In the genomic region with DNA sequence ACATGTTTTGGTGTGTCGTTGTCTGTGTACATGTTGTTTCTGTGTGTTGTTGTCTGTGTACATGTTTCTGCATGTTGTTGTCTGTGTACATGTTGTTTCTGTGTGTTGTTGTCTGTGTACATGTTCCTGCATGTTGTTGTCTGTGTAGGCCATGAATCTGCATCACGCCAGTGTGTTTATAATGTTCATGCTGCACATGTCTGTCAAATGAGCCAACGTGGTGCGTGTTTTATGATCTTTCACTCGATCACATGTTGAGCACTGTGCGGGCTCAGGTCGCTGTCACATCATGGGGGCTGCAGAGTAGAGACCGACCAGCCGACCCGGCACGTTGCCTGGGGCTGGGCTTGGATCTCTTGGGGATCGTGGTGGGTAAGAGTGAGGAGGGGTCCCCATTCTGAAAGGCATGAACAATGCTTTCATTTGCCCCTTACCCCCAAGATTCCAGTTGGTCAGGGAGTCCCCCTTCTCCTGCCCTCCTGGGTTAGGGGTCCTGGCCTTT, we compare ENCODE assay signal across 24 cellular contexts. TPM values are rescaled to one million over a fixed set of nuclear protein-coding genes. Genes with fewer than 3 reads are reported as not detected.
DNase-seq lines count a peak whose midpoint lies in the region; ATAC-seq and TF ChIP-seq lines count a peak whose summit lies in the region.
"Had no signal": no experiment of that assay in that cellular context is flagged by ENCODE, and none has a peak within 500 bp of the region (broad histone marks: within the 10 kb centered on the region; RNA-seq: fewer than 3 reads in every experiment).

No MANE protein-coding gene starts in this region.

- no peaks in the 10 kb centered on the region for H3K27me3 ChIP-seq in BLaER1
- H3K27me3 ChIP-seq: SJSA1 had no signal

- H3K4me3 Mint-ChIP-seq in activated CD4-positive, alpha-beta T cell treated with anti-CD3 and anti-CD28 coated beads, Interleukin-2, amount 10 ng/mL, durations not matched to agents 7 days and 5 days, result no peak overlapping the region
- H3K4me3 Mint-ChIP-seq in activated naive CD8-positive, alpha-beta T cell treated with anti-CD3 and anti-CD28 coated beads for 36 hours, result no peak overlapping the region
- H3K4me3 Mint-ChIP-seq in glutamatergic neuron (ENCODE audit: unreplicated experiment), result peak overlapping the region; percentile 30
- no peak overlapping the region for H3K4me3 Mint-ChIP-seq in activated T-helper 17 cell treated with anti-CD3 and anti-CD28 coated beads, Interleukin-2, amount 50 U/mL, for 72 hours
- H3K4me3 Mint-ChIP-seq: H9, HFFc6 had no signal

- H3K4me1 ChIP-seq in BLaER1, result peaks cover 53% of the 10 kb centered on the region

- H3K36me3 Mint-ChIP-seq in activated CD4-positive, alpha-beta T cell treated with anti-CD3 and anti-CD28 coated beads, Interleukin-2, amount 10 ng/mL, durations not matched to agents 7 days and 5 days (ENCODE audit: low read depth), result no peaks in the 10 kb centered on the region
- no peaks in the 10 kb centered on the region for H3K36me3 Mint-ChIP-seq in activated naive CD8-positive, alpha-beta T cell treated with anti-CD3 and anti-CD28 coated beads for 36 hours
- peaks cover 5% of the 10 kb centered on the region for H3K36me3 Mint-ChIP-seq in glutamatergic neuron (ENCODE audit: unreplicated experiment)
- H3K36me3 Mint-ChIP-seq in activated T-helper 17 cell treated with anti-CD3 and anti-CD28 coated beads, Interleukin-2, amount 50 U/mL, for 72 hours (ENCODE audit: low read depth), result no peaks in the 10 kb centered on the region
- H3K36me3 Mint-ChIP-seq: IgD-negative memory B cell had no signal

- no peak overlapping the region for H3K4me3 ChIP-seq in BLaER1
- H3K4me3 ChIP-seq: SJSA1 had no signal

- H3K9ac ChIP-seq in BLaER1, result no peak overlapping the region

- no peak for DNase-seq in activated CD4-positive, alpha-beta T cell treated with anti-CD3 and anti-CD28 coated beads, Interleukin-2, amount 10 ng/mL, durations not matched to agents 7 days and 5 days
- no peak for DNase-seq in activated CD4-positive, alpha-beta T cell treated with anti-CD3 and anti-CD28 coated beads for 48 hours
- DNase-seq in activated naive CD8-positive, alpha-beta T cell treated with anti-CD3 and anti-CD28 coated beads for 36 hours, result no peak
- DNase-seq in glutamatergic neuron (no peak), GOT3 (lab: John Stamatoyannopoulos, UW) (no peak)
- DNase-seq: 8988T; AML-193; DMS53; GDM1; H9; HFFc6; NCI-H1105; NCI-H146; NCI-H2029; NCI-H2227 treated with DMSO at 0.1 percent for 48 hours; NCI-H510A treated with DMSO at 0.1 percent for 48 hours; NCI-H774; NK-92 treated with Interleukin-12 subunit alpha and Interleukin-12 subunit beta, amount 100 ng/mL, for 24 hours had no signal

- H3K4me2 ChIP-seq in BLaER1, result peak overlapping the region; percentile 89

- no peaks in the 10 kb centered on the region for H3K9me3 Mint-ChIP-seq in activated CD4-positive, alpha-beta T cell treated with anti-CD3 and anti-CD28 coated beads, Interleukin-2, amount 10 ng/mL, durations not matched to agents 7 days and 5 days
- H3K9me3 Mint-ChIP-seq in activated naive CD8-positive, alpha-beta T cell treated with anti-CD3 and anti-CD28 coated beads for 36 hours, result peaks cover 1% of the 10 kb centered on the region
- H3K9me3 Mint-ChIP-seq in glutamatergic neuron (ENCODE audit: unreplicated experiment), result peaks cover 4% of the 10 kb centered on the region
- H3K9me3 Mint-ChIP-seq in activated T-helper 17 cell treated with anti-CD3 and anti-CD28 coated beads, Interleukin-2, amount 50 U/mL, for 72 hours, result peaks cover under 1% of the 10 kb centered on the region
- H3K9me3 Mint-ChIP-seq: H9, IgD-negative memory B cell had no signal

- H3K36me3 ChIP-seq in BLaER1, result no peaks in the 10 kb centered on the region
- H3K36me3 ChIP-seq: SJSA1 had no signal

- CTCF ChIA-PET in activated CD4-positive, alpha-beta T cell treated with anti-CD3 and anti-CD28 coated beads, Interleukin-2, amount 10 ng/mL, durations not matched to agents 7 days and 5 days (lab: Charles Lee), result interaction anchor here (1.0 to 2.1 kb wide), 4 partner anchors 12 to 234 kb away, joined by 3 to 11 read pairs (median 4); no protein-coding TSS in a partner anchor

- H4K20me1 ChIP-seq in BLaER1, result no peaks in the 10 kb centered on the region

- POLR2A ChIA-PET in activated CD4-positive, alpha-beta T cell treated with anti-CD3 and anti-CD28 coated beads, Interleukin-2, amount 10 ng/mL, durations not matched to agents 7 days and 5 days (lab: Charles Lee), result no interaction called here

- peaks cover 13% of the 10 kb centered on the region for H3K27me3 Mint-ChIP-seq in activated CD4-positive, alpha-beta T cell treated with anti-CD3 and anti-CD28 coated beads, Interleukin-2, amount 10 ng/mL, durations not matched to agents 7 days and 5 days
- H3K27me3 Mint-ChIP-seq in activated naive CD8-positive, alpha-beta T cell treated with anti-CD3 and anti-CD28 coated beads for 36 hours, result no peaks in the 10 kb centered on the region
- H3K27me3 Mint-ChIP-seq in glutamatergic neuron (ENCODE audit: unreplicated experiment), result peaks cover 7% of the 10 kb centered on the region
- H3K27me3 Mint-ChIP-seq in activated T-helper 17 cell treated with anti-CD3 and anti-CD28 coated beads, Interleukin-2, amount 50 U/mL, for 72 hours, result no peaks in the 10 kb centered on the region

- H3K9me3 ChIP-seq in BLaER1, result peaks cover 1% of the 10 kb centered on the region

- no peak for ATAC-seq in GM18498 (IDR thresholded peaks at IDR 0.05; ENCODE audit: unreplicated experiment)
- ATAC-seq in activated T-helper 17 cell treated with anti-CD3 and anti-CD28 coated beads, Interleukin-2, amount 50 U/mL, for 72 hours (replicated peaks), result no peak

- no peak for TF ChIP-seq CTCF in glutamatergic neuron (IDR thresholded peaks at IDR 0.05; ENCODE audit: partially characterized antibody, unreplicated experiment)

- H3K27ac Mint-ChIP-seq in activated CD4-positive, alpha-beta T cell treated with anti-CD3 and anti-CD28 coated beads, Interleukin-2, amount 10 ng/mL, durations not matched to agents 7 days and 5 days, result peak overlapping the region; percentile 20
- peak overlapping the region; percentile 42 for H3K27ac Mint-ChIP-seq in activated naive CD8-positive, alpha-beta T cell treated with anti-CD3 and anti-CD28 coated beads for 36 hours
- peak overlapping the region; percentile 38 for H3K27ac Mint-ChIP-seq in glutamatergic neuron (ENCODE audit: unreplicated experiment)
- no peak overlapping the region for H3K27ac Mint-ChIP-seq in activated T-helper 17 cell treated with anti-CD3 and anti-CD28 coated beads, Interleukin-2, amount 50 U/mL, for 72 hours
- H3K27ac Mint-ChIP-seq: H9, HFFc6, IgD-negative memory B cell had no signal

- peaks cover 31% of the 10 kb centered on the region for H3K4me1 Mint-ChIP-seq in activated CD4-positive, alpha-beta T cell treated with anti-CD3 and anti-CD28 coated beads, Interleukin-2, amount 10 ng/mL, durations not matched to agents 7 days and 5 days
- peaks cover 28% of the 10 kb centered on the region for H3K4me1 Mint-ChIP-seq in activated naive CD8-positive, alpha-beta T cell treated with anti-CD3 and anti-CD28 coated beads for 36 hours
- peaks cover 3% of the 10 kb centered on the region for H3K4me1 Mint-ChIP-seq in glutamatergic neuron (ENCODE audit: low read depth, unreplicated experiment)
- peaks cover 10% of the 10 kb centered on the region for H3K4me1 Mint-ChIP-seq in activated T-helper 17 cell treated with anti-CD3 and anti-CD28 coated beads, Interleukin-2, amount 50 U/mL, for 72 hours

- H3K27ac ChIP-seq in BLaER1, result no peak overlapping the region
- H3K27ac ChIP-seq: HL-60, SJSA1 had no signal

RNA-seq across cellular contexts. Expression of a gene that starts 26.5 kb away (rescaled TPM):
- total RNA-seq in activated CD4-positive, alpha-beta T cell treated with anti-CD3 and anti-CD28 coated beads, Interleukin-2, amount 10 ng/mL, durations not matched to agents 7 days and 5 days, result 10 to 100 TPM; 54.2 to 55.2 TPM
- 10 to 100 TPM; 55.0 to 56.9 TPM for total RNA-seq in activated naive CD8-positive, alpha-beta T cell treated with anti-CD3 and anti-CD28 coated beads for 36 hours
- 26.5 TPM for total RNA-seq in glutamatergic neuron (ENCODE audit: unreplicated experiment)
- total RNA-seq in activated T-helper 17 cell treated with anti-CD3 and anti-CD28 coated beads, Interleukin-2, amount 50 U/mL, for 72 hours, result 10 to 100 TPM; 41.1 to 53.6 TPM
